Comparison of ENCODE assay signal across 18 cellular contexts in genomic region chr14:73235531-73236155, GRCh38. TPM values are rescaled to one million over a fixed set of nuclear protein-coding genes. Genes with fewer than 3 reads are reported as not detected.
A peak's percentile ranks its signal among the peaks of the same experiment; 100 is the strongest.
DNase-seq lines count a peak whose midpoint lies in the region; ATAC-seq and TF ChIP-seq lines count a peak whose summit lies in the region.
"Had no signal": no experiment of that assay in that cellular context is flagged by ENCODE, and none has a peak within 500 bp of the region (broad histone marks: within the 10 kb centered on the region; RNA-seq: fewer than 3 reads in every experiment).

No MANE protein-coding gene starts in this region.

- no peak overlapping the region for H3K4me3 Mint-ChIP-seq in HFFc6
- H3K4me3 Mint-ChIP-seq in T-helper 2 cell treated with Interferon-gamma antibody and Interleukin-4, amounts not matched to agents 5 μg/mL and 100 μg/mL, for 36 hours, result no peak overlapping the region

- no peak overlapping the region for H3K27ac Mint-ChIP-seq in HFFc6
- H3K27ac Mint-ChIP-seq in T-helper 2 cell treated with Interferon-gamma antibody and Interleukin-4, amounts not matched to agents 5 μg/mL and 100 μg/mL, for 36 hours, result no peak overlapping the region

- H3K9me3 ChIP-seq in ES-I3 (ENCODE audit: control insufficient read depth, insufficient read depth, low read length) (no peaks in the 10 kb centered on the region), neuron (ENCODE audit: low read length) (no peaks in the 10 kb centered on the region)
- H3K9me3 ChIP-seq: HAP-1, right atrium auricular region, tibial nerve had no signal

- H3K4me3 ChIP-seq in fibroblast of pulmonary artery (replicated peaks; ENCODE audit: low read depth, low read length) (no peak overlapping the region), neuron (ENCODE audit: low read length) (peak overlapping the region; percentile 15)
- H3K4me3 ChIP-seq: HAP-1, right atrium auricular region, tibial nerve had no signal

- no peaks in the 10 kb centered on the region for H3K9me3 Mint-ChIP-seq in HFFc6
- no peaks in the 10 kb centered on the region for H3K9me3 Mint-ChIP-seq in T-helper 2 cell treated with Interferon-gamma antibody and Interleukin-4, amounts not matched to agents 5 μg/mL and 100 μg/mL, for 36 hours

- ATAC-seq in GM18870 (IDR thresholded peaks at IDR 0.05; ENCODE audit: unreplicated experiment), result no peak
- ATAC-seq in HG03097 (IDR thresholded peaks at IDR 0.05; ENCODE audit: low FRiP score, unreplicated experiment), result no peak

- H3K9ac ChIP-seq in ES-I3 (ENCODE audit: low read depth, low read length), result 0 out of 2 replicates have a peak overlapping the region, but pooled peaks have one; percentile 10

- no peak for TF ChIP-seq CTCF in fibroblast of pulmonary artery (IDR thresholded peaks at IDR 0.05; ENCODE audit: low read length, missing control alignments)
- TF ChIP-seq CTCF in HFFc6 (IDR thresholded peaks at IDR 0.05), result no peak

- DNase-seq in NCI-H82 treated with DMSO at 0.1 percent for 48 hours (lab: John Stamatoyannopoulos, UW; ENCODE audit: unreplicated experiment) (peak; percentile 35), fibroblast of pulmonary artery (ENCODE audit: low read depth) (peak; percentile 77), HFFc6 (no peak)
- no peak for DNase-seq in T-helper 2 cell treated with Interferon-gamma antibody and Interleukin-4, amounts not matched to agents 5 μg/mL and 100 μg/mL, for 36 hours (ENCODE audit: low spot score)
- DNase-seq: activated CD4-positive, CD25-positive, alpha-beta regulatory T cell treated with anti-CD3 and anti-CD28 coated beads, Interleukin-2, amount 50 U/mL, for 72 hours; CD4-positive, CD25-positive, alpha-beta regulatory T cell; cerebellar nuclear complex; foreskin fibroblast; mammary epithelial cell; NCI-H526 treated with DMSO at 0.1 percent for 48 hours had no signal

- H3K27me3 ChIP-seq in neuron (ENCODE audit: insufficient read depth, low read length), result no peaks in the 10 kb centered on the region

- peaks cover 51% of the 10 kb centered on the region for H3K27me3 Mint-ChIP-seq in HFFc6 (ENCODE audit: insufficient read depth)
- peaks cover 64% of the 10 kb centered on the region for H3K27me3 Mint-ChIP-seq in T-helper 2 cell treated with Interferon-gamma antibody and Interleukin-4, amounts not matched to agents 5 μg/mL and 100 μg/mL, for 36 hours (ENCODE audit: low read depth)

- peaks cover 21% of the 10 kb centered on the region for H3K4me1 Mint-ChIP-seq in HFFc6 (ENCODE audit: low read depth)
- H3K4me1 Mint-ChIP-seq in T-helper 2 cell treated with Interferon-gamma antibody and Interleukin-4, amounts not matched to agents 5 μg/mL and 100 μg/mL, for 36 hours (ENCODE audit: low read depth), result peaks cover 9% of the 10 kb centered on the region

- peaks cover 31% of the 10 kb centered on the region for H3K4me1 ChIP-seq in ES-I3 (ENCODE audit: insufficient read depth, low read length)
- H3K4me1 ChIP-seq in neuron (ENCODE audit: insufficient read depth, low read length), result peaks cover 37% of the 10 kb centered on the region

- H3K36me3 ChIP-seq in ES-I3 (ENCODE audit: insufficient read depth, low read length) (no peaks in the 10 kb centered on the region), neuron (ENCODE audit: insufficient read depth, low read length) (no peaks in the 10 kb centered on the region)
- H3K36me3 ChIP-seq: HAP-1, right atrium auricular region, tibial nerve had no signal

- no peaks in the 10 kb centered on the region for H3K36me3 Mint-ChIP-seq in HFFc6 (ENCODE audit: low read depth)
- H3K36me3 Mint-ChIP-seq in T-helper 2 cell treated with Interferon-gamma antibody and Interleukin-4, amounts not matched to agents 5 μg/mL and 100 μg/mL, for 36 hours (ENCODE audit: low read depth), result peaks cover 2% of the 10 kb centered on the region

- H2AFZ ChIP-seq in neuron (ENCODE audit: low read depth, low read length), result peak overlapping the region; percentile 52

RNA-seq across cellular contexts. Expression of gene PAPLN, which starts 1.7 kb away (rescaled TPM):
- 1 to 10 TPM; 1.5 to 3.0 (median 2.3) TPM for total RNA-seq in HFFc6 (2021; fragmentation: NEBNext Ultra II Directional; extraction: Animal tissue kit (Norgen Biotek cat#: 25700))
- total RNA-seq: CD4-positive, CD25-positive, alpha-beta regulatory T cell; SK-MEL-5 had no signal

Comparison
In these comparisons a context has a peak if more than half of its experiments do, and no peak if none do; other contexts are left out.
1. DNase-seq: peak in NCI-H82 treated with DMSO at 0.1 percent for 48 hours (single experiment) and fibroblast of pulmonary artery (single experiment); none in HFFc6 (single experiment) and T-helper 2 cell treated with Interferon-gamma antibody and Interleukin-4, amounts not matched to agents 5 μg/mL and 100 μg/mL, for 36 hours (single experiment).